1 cellular context compared by ENCODE assay signal in genomic region chr1:214305164-214305751, GRCh38.
TF ChIP-seq lines count a peak whose summit lies in the region.

No MANE protein-coding gene starts in this region.

TF ChIP-seq in K562, 482 proteins besides CTCF, POLR2A, EP300 and RAD21:
- TF ChIP-seq CEBPG (CRISPR knock-in tag; IDR thresholded peaks at IDR 0.05), result no peak
- no peak for TF ChIP-seq CEBPG (tag; conservative IDR thresholded peaks at IDR 0.05 in 1 of 2, IDR thresholded peaks at IDR 0.05 in 1 of 2)
- TF ChIP-seq, protein P1, sequence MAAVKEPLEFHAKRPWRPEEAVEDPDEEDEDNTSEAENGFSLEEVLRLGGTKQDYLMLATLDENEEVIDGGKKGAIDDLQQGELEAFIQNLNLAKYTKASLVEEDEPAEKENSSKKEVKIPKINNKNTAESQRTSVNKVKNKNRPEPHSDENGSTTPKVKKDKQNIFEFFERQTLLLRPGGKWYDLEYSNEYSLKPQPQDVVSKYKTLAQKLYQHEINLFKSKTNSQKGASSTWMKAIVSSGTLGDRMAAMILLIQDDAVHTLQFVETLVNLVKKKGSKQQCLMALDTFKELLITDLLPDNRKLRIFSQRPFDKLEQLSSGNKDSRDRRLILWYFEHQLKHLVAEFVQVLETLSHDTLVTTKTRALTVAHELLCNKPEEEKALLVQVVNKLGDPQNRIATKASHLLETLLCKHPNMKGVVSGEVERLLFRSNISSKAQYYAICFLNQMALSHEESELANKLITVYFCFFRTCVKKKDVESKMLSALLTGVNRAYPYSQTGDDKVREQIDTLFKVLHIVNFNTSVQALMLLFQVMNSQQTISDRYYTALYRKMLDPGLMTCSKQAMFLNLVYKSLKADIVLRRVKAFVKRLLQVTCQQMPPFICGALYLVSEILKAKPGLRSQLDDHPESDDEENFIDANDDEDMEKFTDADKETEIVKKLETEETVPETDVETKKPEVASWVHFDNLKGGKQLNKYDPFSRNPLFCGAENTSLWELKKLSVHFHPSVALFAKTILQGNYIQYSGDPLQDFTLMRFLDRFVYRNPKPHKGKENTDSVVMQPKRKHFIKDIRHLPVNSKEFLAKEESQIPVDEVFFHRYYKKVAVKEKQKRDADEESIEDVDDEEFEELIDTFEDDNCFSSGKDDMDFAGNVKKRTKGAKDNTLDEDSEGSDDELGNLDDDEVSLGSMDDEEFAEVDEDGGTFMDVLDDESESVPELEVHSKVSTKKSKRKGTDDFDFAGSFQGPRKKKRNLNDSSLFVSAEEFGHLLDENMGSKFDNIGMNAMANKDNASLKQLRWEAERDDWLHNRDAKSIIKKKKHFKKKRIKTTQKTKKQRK (IDR thresholded peaks at IDR 0.05; ENCODE audit: borderline replicate concordance, low read depth, low read length), result no peak
- 0 out of 2 replicates have a peak, but pooled peaks have one; percentile 16 for TF ChIP-seq MAFF (IDR thresholded peaks at IDR 0.05; ENCODE audit: low read length)
- TF ChIP-seq JUN (IDR thresholded peaks at IDR 0.05; ENCODE audit: borderline replicate concordance, low read depth, low read length), result no peak
- TF ChIP-seq JUN (CRISPR knock-in tag; IDR thresholded peaks at IDR 0.05; ENCODE audit: borderline replicate concordance), result no peak
- no peak for TF ChIP-seq RHOXF2B (CRISPR knock-in tag; conservative IDR thresholded peaks at IDR 0.05)
- peak; percentile 43 for TF ChIP-seq ZNF316 (IDR thresholded peaks at IDR 0.05)
- no peak for TF ChIP-seq NFRKB (IDR thresholded peaks at IDR 0.05; ENCODE audit: low read depth)
- no peak for TF ChIP-seq TCF7 (IDR thresholded peaks at IDR 0.05; ENCODE audit: borderline replicate concordance)
- TF ChIP-seq C11orf30 (IDR thresholded peaks at IDR 0.05; ENCODE audit: low read depth), result peak; percentile 32; the same call in 1 of the 2 replicates
- TF ChIP-seq ZFX (CRISPR knock-in tag; IDR thresholded peaks at IDR 0.05), result no peak
